In the genomic region with DNA sequence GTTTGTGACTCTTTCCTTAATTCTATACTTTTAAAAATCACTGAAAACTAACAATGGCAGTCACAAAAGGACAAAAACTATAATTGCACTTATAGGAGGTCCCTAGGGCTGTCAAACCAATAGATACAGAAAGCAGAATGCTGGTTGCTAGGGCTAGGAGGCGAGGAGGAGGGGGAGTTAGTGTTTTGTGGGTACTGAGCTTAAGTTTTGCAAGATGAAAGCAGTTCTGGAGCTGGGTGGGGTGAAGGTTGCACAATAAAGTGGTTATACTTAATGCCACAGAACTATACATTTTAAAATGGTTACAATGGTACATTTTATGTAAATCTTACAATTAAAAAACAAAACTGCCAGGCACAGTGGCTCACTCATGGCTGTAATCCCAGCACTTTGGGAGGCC, we compare ENCODE assay signal across 16 cellular contexts. TPM values are rescaled to one million over a fixed set of nuclear protein-coding genes. Genes with fewer than 3 reads are reported as not detected.
A peak's percentile ranks its signal among the peaks of the same experiment; 100 is the strongest.
DNase-seq lines count a peak whose midpoint lies in the region; ATAC-seq and TF ChIP-seq lines count a peak whose summit lies in the region.
"Had no signal": no experiment of that assay in that cellular context is flagged by ENCODE, and none has a peak within 500 bp of the region (broad histone marks: within the 10 kb centered on the region; RNA-seq: fewer than 3 reads in every experiment).

No MANE protein-coding gene starts in this region.

- no peaks in the 10 kb centered on the region for H3K79me2 ChIP-seq in KMS-11 (ENCODE audit: insufficient read depth, low read depth)

- 0 out of 2 replicates have a peak overlapping the region, but pooled peaks have one; percentile 2 for H3K4me2 ChIP-seq in KMS-11

- H3K9me3 Mint-ChIP-seq in T-cell: no peaks in the 10 kb centered on the region
- H3K9me3 Mint-ChIP-seq in immature natural killer cell: no peaks in the 10 kb centered on the region
- H3K9me3 Mint-ChIP-seq in WTC11: no peaks in the 10 kb centered on the region
- no peaks in the 10 kb centered on the region for H3K9me3 Mint-ChIP-seq in stimulated activated naive CD8-positive, alpha-beta T cell treated with anti-CD3 and anti-CD28 coated beads, Interleukin-15, amount 100 ng/mL, for 72 hours
- H3K9me3 Mint-ChIP-seq: H9 had no signal

- ATAC-seq in T-cell (replicated peaks in 1 of 4): peak in 3 of 4 experiments; percentile 38 to 79 (median 65)
- no peak for ATAC-seq in WTC11
- no peak for ATAC-seq in stimulated activated naive CD8-positive, alpha-beta T cell treated with anti-CD3 and anti-CD28 coated beads, Interleukin-15, amount 100 ng/mL, for 72 hours
- ATAC-seq: SK-N-SH treated with all-trans-retinoic acid at 6 μM for 48 hours had no signal

- CTCF ChIA-PET in T-cell (lab: Charles Lee) (interaction anchor here in 1 of 2 donors (0.5 to 0.6 kb wide), 2 partner anchors 36 to 251 kb away, joined by 3 to 4 read pairs; no protein-coding TSS in a partner anchor), WTC11 (lab: Charles Lee) (no interaction called here)

- no peak overlapping the region for H3K9ac ChIP-seq in KMS-11

- no peak overlapping the region for H3K4me3 ChIP-seq in KMS-11 (IDR thresholded peaks at IDR 0.05; ENCODE audit: insufficient read depth, low read depth, low read length)
- H3K4me3 ChIP-seq: prostate gland had no signal

- no peaks in the 10 kb centered on the region for H3K36me3 ChIP-seq in KMS-11 (ENCODE audit: insufficient read depth)
- H3K36me3 ChIP-seq: prostate gland had no signal

- H3K4me3 Mint-ChIP-seq in T-cell (peak overlapping the region in 1 of 3 donors; percentile 10), immature natural killer cell (peak overlapping the region; percentile 11 to 52 (median 36)), WTC11 (no peak overlapping the region)
- H3K4me3 Mint-ChIP-seq in stimulated activated naive CD8-positive, alpha-beta T cell treated with anti-CD3 and anti-CD28 coated beads, Interleukin-15, amount 100 ng/mL, for 72 hours: no peak overlapping the region
- H3K4me3 Mint-ChIP-seq: activated naive CD8-positive, alpha-beta T cell; H9 had no signal

- no peak overlapping the region for H2AFZ ChIP-seq in KMS-11 (ENCODE audit: low read depth)

- peaks cover 8 to 15% (median 12%) of the 10 kb centered on the region in 3 donors for H3K4me1 Mint-ChIP-seq in T-cell
- peaks cover 38 to 55% of the 10 kb centered on the region in 2 donors for H3K4me1 Mint-ChIP-seq in immature natural killer cell
- H3K4me1 Mint-ChIP-seq in WTC11: peaks cover 6% of the 10 kb centered on the region; the same call in 1 of the 2 replicates
- peaks cover 22% of the 10 kb centered on the region for H3K4me1 Mint-ChIP-seq in stimulated activated naive CD8-positive, alpha-beta T cell treated with anti-CD3 and anti-CD28 coated beads, Interleukin-15, amount 100 ng/mL, for 72 hours

- peak; percentile 60 for DNase-seq in CD1c-positive myeloid dendritic cell (ENCODE audit: extremely low spot score)
- peak in 14 of 34 experiments; percentile 5 to 34 (median 16) for DNase-seq in T-cell
- DNase-seq in immature natural killer cell: peak in 2 of 3 donors; percentile 39 to 47
- DNase-seq in WTC11 (ENCODE audit: low spot score): no peak
- no peak for DNase-seq in hypothalamus (lab: John Stamatoyannopoulos, UW)
- DNase-seq in stimulated activated naive CD8-positive, alpha-beta T cell treated with anti-CD3 and anti-CD28 coated beads, Interleukin-15, amount 100 ng/mL, for 72 hours: no peak
- no peak for DNase-seq in NCI-H1694 (lab: John Stamatoyannopoulos, UW)
- DNase-seq: cerebellar nuclear complex, DMS79, H9 had no signal

- no peak overlapping the region for H3K27ac ChIP-seq in KMS-11
- H3K27ac ChIP-seq: prostate gland, VCaP had no signal

- peaks cover 38% of the 10 kb centered on the region for H3K4me1 ChIP-seq in KMS-11 (ENCODE audit: low read depth, poor library complexity, severe bottlenecking)
- H3K4me1 ChIP-seq: prostate gland had no signal

- TF ChIP-seq CTCF in KMS-11 (conservative IDR thresholded peaks at IDR 0.05; ENCODE audit: low read depth, low read length) (no peak), WTC11 (IDR thresholded peaks at IDR 0.05) (no peak)

- no peaks in the 10 kb centered on the region; the same call in 1 of the 2 replicates for H3K27me3 ChIP-seq in KMS-11 (ENCODE audit: insufficient read depth, low read depth)

- POLR2A ChIA-PET in T-cell (lab: Charles Lee): interaction anchor here (0.6 kb wide), 2 partner anchors 183 to 1248 kb away, joined by 3 to 4 read pairs; no protein-coding TSS in a partner anchor
- POLR2A ChIA-PET in WTC11 (lab: Charles Lee): no interaction called here

- peaks cover 22% of the 10 kb centered on the region for H3K36me3 Mint-ChIP-seq in T-cell
- peaks cover 0 to 11% (median 4%) of the 10 kb centered on the region in 3 donors for H3K36me3 Mint-ChIP-seq in immature natural killer cell
- H3K36me3 Mint-ChIP-seq in WTC11: peaks cover 3% of the 10 kb centered on the region; the same call in 1 of the 2 replicates
- H3K36me3 Mint-ChIP-seq: activated naive CD8-positive, alpha-beta T cell had no signal

- H3K27ac Mint-ChIP-seq in T-cell (peak overlapping the region; percentile 34 to 44), immature natural killer cell (peak overlapping the region in 5 of 6 donors; percentile 66 to 78 (median 72)), WTC11 (no peak overlapping the region)
- H3K27ac Mint-ChIP-seq in stimulated activated naive CD8-positive, alpha-beta T cell treated with anti-CD3 and anti-CD28 coated beads, Interleukin-15, amount 100 ng/mL, for 72 hours: peak overlapping the region in 1 of 2 donors; percentile 7
- H3K27ac Mint-ChIP-seq: activated naive CD8-positive, alpha-beta T cell; H9 had no signal

- H3K27me3 Mint-ChIP-seq in T-cell (no peaks in the 10 kb centered on the region), immature natural killer cell (ENCODE audit: low read depth in 3 of 3) (peaks cover 0 to 3% (median 2%) of the 10 kb centered on the region in 3 donors), WTC11 (ENCODE audit: low read depth) (no peaks in the 10 kb centered on the region)
- peaks cover 7% of the 10 kb centered on the region for H3K27me3 Mint-ChIP-seq in stimulated activated naive CD8-positive, alpha-beta T cell treated with anti-CD3 and anti-CD28 coated beads, Interleukin-15, amount 100 ng/mL, for 72 hours
- H3K27me3 Mint-ChIP-seq: activated naive CD8-positive, alpha-beta T cell had no signal

- no peaks in the 10 kb centered on the region for H4K20me1 ChIP-seq in KMS-11 (ENCODE audit: insufficient read depth)

TF ChIP-seq in WTC11, 78 proteins besides CTCF, POLR2A, EP300 and RAD21:
- TF ChIP-seq RELA (CRISPR knock-in tag; IDR thresholded peaks at IDR 0.05; ENCODE audit: borderline replicate concordance): no peak

RNA-seq across cellular contexts. Expression of a gene that starts 27.3 kb away (rescaled TPM):
- 10 to 100 TPM; 17.5 to 29.4 (median 25.9) TPM for total RNA-seq in T-cell
- 10 to 100 TPM; 19.7 to 29.4 (median 21.0) TPM for polyA plus RNA-seq in immature natural killer cell
- 23.5 to 25.4 TPM (median 25.4 TPM) in 3 replicates for total RNA-seq in WTC11 (2021)

RNA-seq across cellular contexts. Expression of a gene that starts 47.7 kb away (rescaled TPM):
- total RNA-seq in T-cell: under 1 TPM in 2 of 5 donors, not detected in 3; 0.13 to 0.50 TPM
- under 1 TPM; 0.09 to 0.46 (median 0.14) TPM for polyA plus RNA-seq in immature natural killer cell
- total RNA-seq in WTC11 (2021): 1.2 to 3.1 TPM (median 2.1 TPM) in 3 replicates
- total RNA-seq: LHCN-M2 had no signal

Comparison
In these comparisons a context has a peak if more than half of its experiments do, and no peak if none do; other contexts are left out.
1. DNase-seq: peak in CD1c-positive myeloid dendritic cell (single experiment) and immature natural killer cell (2 of 3); none in WTC11 (single experiment), hypothalamus (0 of 51), stimulated activated naive CD8-positive, alpha-beta T cell treated with anti-CD3 and anti-CD28 coated beads, Interleukin-15, amount 100 ng/mL, for 72 hours (0 of 2) and NCI-H1694 (single experiment).
2. ATAC-seq: peak in T-cell (3 of 4); none in WTC11 (single experiment) and stimulated activated naive CD8-positive, alpha-beta T cell treated with anti-CD3 and anti-CD28 coated beads, Interleukin-15, amount 100 ng/mL, for 72 hours (single experiment).
3. H3K4me3 Mint-ChIP-seq: peak in immature natural killer cell (5 of 5); none in WTC11 (single experiment) and stimulated activated naive CD8-positive, alpha-beta T cell treated with anti-CD3 and anti-CD28 coated beads, Interleukin-15, amount 100 ng/mL, for 72 hours (0 of 2).